ENCODE assay signal across 17 cellular contexts in genomic region chr4:8204576-8205227, GRCh38.
"Had no signal": no experiment of that assay in that cellular context is flagged by ENCODE, and none has a peak within 500 bp of the region (broad histone marks: within the 10 kb centered on the region; RNA-seq: fewer than 3 reads in every experiment).

No MANE protein-coding gene starts in this region.

- H3K9me3 Mint-ChIP-seq: activated T-cell treated with anti-CD3 and anti-CD28 coated beads, Interleukin-2, amount 50 U/mL, for 72 hours; immature natural killer cell; nephron; stimulated activated naive CD8-positive, alpha-beta T cell treated with anti-CD3 and anti-CD28 coated beads, Interleukin-15, Interleukin-2, amounts not matched to agents 100 ng/mL and 50 ng/mL, for 24 hours had no signal

- DNase-seq: activated CD4-positive, CD25-positive, alpha-beta regulatory T cell treated with anti-CD3 and anti-CD28 coated beads, Interleukin-2, amount 50 U/mL, for 72 hours; activated effector memory CD4-positive, alpha-beta T cell treated with anti-CD3 and anti-CD28 coated beads, Interleukin-2, amount 50 U/mL, for 16 hours; activated naive CD4-positive, alpha-beta T cell treated with anti-CD3 and anti-CD28 coated beads, Interleukin-2, amount 50 U/mL, for 16 hours; activated T-cell treated with anti-CD3 and anti-CD28 coated beads, Interleukin-2, amount 50 U/mL, for 72 hours; aorta; heart right ventricle; immature natural killer cell; nucleus accumbens; stimulated activated CD4-positive, alpha-beta T cell treated with anti-CD3 and anti-CD28 coated beads, Interleukin-12 subunit alpha, Interleukin-12 subunit beta, amount 100 ng/mL, for 4 hours; stimulated activated CD4-positive, alpha-beta T cell treated with anti-CD3 and anti-CD28 coated beads, Interleukin-1b, Interleukin-23, amount 100 ng/mL, for 48 hours; uterus had no signal

- H3K9me3 ChIP-seq: esophagus muscularis mucosa, gastroesophageal sphincter, heart right ventricle, tibial nerve, uterus had no signal

- H3K27me3 Mint-ChIP-seq: stimulated activated naive CD8-positive, alpha-beta T cell treated with anti-CD3 and anti-CD28 coated beads, Interleukin-15, Interleukin-2, amounts not matched to agents 100 ng/mL and 50 ng/mL, for 24 hours had no signal

- H3K27me3 ChIP-seq: esophagus muscularis mucosa, gastroesophageal sphincter, heart right ventricle, tibial nerve, uterus had no signal

- H3K4me3 Mint-ChIP-seq: activated T-cell treated with anti-CD3 and anti-CD28 coated beads, Interleukin-2, amount 50 U/mL, for 72 hours; immature natural killer cell; nephron; stimulated activated naive CD8-positive, alpha-beta T cell treated with anti-CD3 and anti-CD28 coated beads, Interleukin-15, Interleukin-2, amounts not matched to agents 100 ng/mL and 50 ng/mL, for 24 hours had no signal

- H3K36me3 ChIP-seq: tibial nerve, uterus had no signal

- H3K4me1 ChIP-seq: uterus had no signal

- ATAC-seq: activated T-cell treated with anti-CD3 and anti-CD28 coated beads, Interleukin-2, amount 50 U/mL, for 72 hours; gastroesophageal sphincter; heart right ventricle had no signal

- H3K27ac Mint-ChIP-seq: activated T-cell treated with anti-CD3 and anti-CD28 coated beads, Interleukin-2, amount 50 U/mL, for 72 hours; immature natural killer cell; stimulated activated naive CD8-positive, alpha-beta T cell treated with anti-CD3 and anti-CD28 coated beads, Interleukin-15, Interleukin-2, amounts not matched to agents 100 ng/mL and 50 ng/mL, for 24 hours had no signal

- H3K27ac ChIP-seq: esophagus muscularis mucosa, gastroesophageal sphincter, heart right ventricle, tibial nerve, uterus had no signal

- H3K4me3 ChIP-seq: coronary artery, esophagus muscularis mucosa, gastroesophageal sphincter, heart right ventricle, tibial nerve, uterus had no signal
